8 cellular contexts compared by ENCODE assay signal in the genomic region with DNA sequence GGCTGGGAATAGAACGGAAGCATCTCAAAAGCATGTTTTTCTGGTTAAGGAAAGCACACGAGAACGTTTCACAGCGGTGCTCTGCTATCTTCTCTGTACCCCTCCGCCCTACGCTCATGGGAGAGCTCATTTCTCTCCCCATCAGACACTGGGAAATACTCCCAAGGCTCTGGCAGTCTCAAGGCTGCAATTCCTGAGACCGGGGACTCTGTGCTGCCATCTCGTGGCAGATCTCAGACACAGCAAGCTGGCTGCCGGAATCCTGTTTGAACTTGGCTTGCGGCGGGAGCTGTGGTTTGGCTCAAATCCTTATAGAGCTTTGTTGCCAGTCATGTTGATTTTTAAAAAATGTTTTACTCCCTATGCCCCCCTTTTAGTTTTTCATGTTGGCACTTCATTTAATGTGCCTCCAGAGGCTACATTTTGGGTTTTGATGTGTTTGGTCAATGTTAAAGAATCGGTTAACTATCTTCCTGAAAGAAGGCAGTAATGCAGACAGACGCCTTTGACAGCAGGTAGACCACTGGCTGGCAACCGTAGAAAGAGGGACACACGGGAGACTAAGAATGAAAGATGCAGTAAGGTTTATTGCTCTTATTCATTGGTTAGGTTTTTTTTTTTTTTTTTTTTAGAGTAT. TPM values are rescaled to one million over a fixed set of nuclear protein-coding genes. Genes with fewer than 3 reads are reported as not detected.
A peak's percentile ranks its signal among the peaks of the same experiment; 100 is the strongest.
DNase-seq lines count a peak whose midpoint lies in the region; ATAC-seq and TF ChIP-seq lines count a peak whose summit lies in the region.

No MANE protein-coding gene starts in this region.

- intact Hi-C loops in right lobe of liver (cut with DNase I): no loop called here

- peak overlapping the region in 1 of 3 donors; percentile 12 for H3K27ac ChIP-seq in right lobe of liver

- H3K27me3 ChIP-seq in right lobe of liver: no peaks in the 10 kb centered on the region

- DNase-seq in ACHN: peak; percentile 89
- peak; percentile 38 for DNase-seq in NCI-H345 treated with DMSO at 0.1 percent for 48 hours (lab: John Stamatoyannopoulos, UW; ENCODE audit: unreplicated experiment)
- DNase-seq in activated CD4-positive, alpha-beta T cell treated with anti-CD3 and anti-CD28 coated beads for 4 hours: peak; percentile 37 to 53
- DNase-seq in dedifferentiated amniotic fluid mesenchymal stem cell (ENCODE audit: extremely low spot score): peak; percentile 85
- peak; percentile 70 to 80 (median 77) for DNase-seq in right lobe of liver
- DNase-seq in stimulated activated CD4-positive, alpha-beta T cell treated with anti-CD3 and anti-CD28 coated beads, Interleukin-4, amount 100 ng/mL, for 4 hours: peak; percentile 31 to 55

- peak; percentile 78 to 99 (median 96) for TF ChIP-seq CTCF in right lobe of liver (IDR thresholded peaks at IDR 0.05)

- H3K9me3 ChIP-seq in right lobe of liver: no peaks in the 10 kb centered on the region

- no peak overlapping the region for H3K4me3 ChIP-seq in right lobe of liver

- no peaks in the 10 kb centered on the region for H3K4me1 ChIP-seq in right lobe of liver

- no peaks in the 10 kb centered on the region for H3K36me3 ChIP-seq in right lobe of liver

- in situ Hi-C loops in ACHN (cut with HindIII; ENCODE audit: low pct_ligation_motif_present, low pct_unique_long_range_greater_than_20kb, low sequenced_read_pairs): no loop called here

- no peak for TF ChIP-seq POLR2A in right lobe of liver (IDR thresholded peaks at IDR 0.05)

- 14% methylated on average over 13 of the region's 15 CpGs for WGBS in right lobe of liver (ENCODE audit: insufficient coverage, low coverage, low lambda C conversion rate, missing lambda C conversion rate)

- ATAC-seq in GM18520 (IDR thresholded peaks at IDR 0.05; ENCODE audit: unreplicated experiment): peak; percentile 38
- ATAC-seq in HG03135 (IDR thresholded peaks at IDR 0.05; ENCODE audit: unreplicated experiment): peak; percentile 68
- peak; percentile 97 to 99 (median 98) for ATAC-seq in right lobe of liver

RNA-seq across cellular contexts. Expression of a gene that starts 27.6 kb away (rescaled TPM):
- 10 to 100 TPM in 3 of 6 experiments, 1 to 10 TPM in 3; 5.8 to 17.1 (median 10.4) TPM for total RNA-seq in right lobe of liver

Comparison
In these comparisons a context has a peak if more than half of its experiments do, and no peak if none do; other contexts are left out.
1. DNase-seq: peak in every context shown above with its lines; median percentile 89 in ACHN; 85 in dedifferentiated amniotic fluid mesenchymal stem cell; 77 in right lobe of liver; 45 in activated CD4-positive, alpha-beta T cell treated with anti-CD3 and anti-CD28 coated beads for 4 hours; 43 in stimulated activated CD4-positive, alpha-beta T cell treated with anti-CD3 and anti-CD28 coated beads, Interleukin-4, amount 100 ng/mL, for 4 hours; 38 in NCI-H345 treated with DMSO at 0.1 percent for 48 hours.
2. ATAC-seq: peak in every context shown above with its lines; median percentile 98 in right lobe of liver; 68 in HG03135; 38 in GM18520.